ENCODE assay signal across 27 cellular contexts in genomic region chr4:151432654-151433053, GRCh38. TPM values are rescaled to one million over a fixed set of nuclear protein-coding genes. Genes with fewer than 3 reads are reported as not detected.
A peak's percentile ranks its signal among the peaks of the same experiment; 100 is the strongest.
DNase-seq lines count a peak whose midpoint lies in the region; ATAC-seq, FAIRE-seq and TF ChIP-seq lines count a peak whose summit lies in the region.
"Had no signal": no experiment of that assay in that cellular context is flagged by ENCODE, and none has a peak within 500 bp of the region (broad histone marks: within the 10 kb centered on the region; RNA-seq: fewer than 3 reads in every experiment).

No MANE protein-coding gene starts in this region.

- no peak overlapping the region for H2AFZ ChIP-seq in GM12878 (ENCODE audit: control insufficient read depth, low read depth, low read length)
- H2AFZ ChIP-seq in neuronal stem cell (ENCODE audit: low read length) = no peak overlapping the region

- TF ChIP-seq POLR2A in GM12878 (IDR thresholded peaks at IDR 0.05; ENCODE audit: low read depth, low read length) = no peak

- no peak for TF ChIP-seq EP300 in GM12878 (IDR thresholded peaks at IDR 0.05; ENCODE audit: borderline replicate concordance in 1 of 2, control insufficient read depth in 1 of 2, low read depth in 2 of 2, low read length in 2 of 2)

- no peaks in the 10 kb centered on the region for H3K4me1 ChIP-seq in GM12878 (ENCODE audit: control insufficient read depth, insufficient read depth, low read length)
- H3K4me1 ChIP-seq in mucosa of descending colon (ENCODE audit: low read depth) = peaks cover 3% of the 10 kb centered on the region
- no peaks in the 10 kb centered on the region for H3K4me1 ChIP-seq in upper lobe of right lung
- no peaks in the 10 kb centered on the region for H3K4me1 ChIP-seq in neuronal stem cell (ENCODE audit: control insufficient read depth in 2 of 2, insufficient read depth in 1 of 2, low read depth in 1 of 2, low read length in 2 of 2)
- H3K4me1 ChIP-seq: BLaER1 had no signal

- H4K91ac ChIP-seq in neuronal stem cell (ENCODE audit: low read depth, low read length, poor library complexity) = no peak overlapping the region

- H4K20me1 ChIP-seq in GM12878 (ENCODE audit: control insufficient read depth, insufficient read depth) = no peaks in the 10 kb centered on the region
- H4K20me1 ChIP-seq: BLaER1 had no signal

- POLR2A ChIA-PET in GM12878 (lab: Charles Lee) (interaction anchor here (1.2 kb wide), 1 partner anchor 24 kb away, joined by 3 read pairs; no protein-coding TSS in a partner anchor), HEK293T (lab: Yijun Ruan, JAX) (no interaction called here)

- FAIRE-seq in GM12878 (lab: Jason Lieb, UNC) = no peak

- H2AK5ac ChIP-seq in neuronal stem cell (ENCODE audit: low read depth, low read length) = no peak overlapping the region

- ATAC-seq in GM12878 (no peak), mucosa of descending colon (peak; percentile 64), upper lobe of right lung (peak; percentile 23)

- BruUV-seq in GM12878 (replicated peaks; lab: Mats Ljungman, UMichigan) = no TSS peak

- no peak overlapping the region for H3K9ac ChIP-seq in GM12878 (ENCODE audit: control insufficient read depth, insufficient read depth, low read length)
- H3K9ac ChIP-seq in neuronal stem cell (ENCODE audit: low read depth, low read length, poor library complexity) = no peak overlapping the region
- H3K9ac ChIP-seq: BLaER1 had no signal

- H3K14ac ChIP-seq in neuronal stem cell (ENCODE audit: low read length) = no peak overlapping the region

- no peak overlapping the region for H3K4me2 ChIP-seq in GM12878 (ENCODE audit: control insufficient read depth, insufficient read depth)
- no peak overlapping the region for H3K4me2 ChIP-seq in neuronal stem cell (ENCODE audit: insufficient read depth, low read length, poor library complexity, severe bottlenecking)
- H3K4me2 ChIP-seq: BLaER1 had no signal

- H3K36me3 ChIP-seq in GM12878 (ENCODE audit: control insufficient read depth in 2 of 2, insufficient read depth in 2 of 2, low read length in 1 of 2) (no peaks in the 10 kb centered on the region), mucosa of descending colon (ENCODE audit: low read depth) (no peaks in the 10 kb centered on the region), upper lobe of right lung (no peaks in the 10 kb centered on the region), neuronal stem cell (replicated peaks in 1 of 2; ENCODE audit: control insufficient read depth in 2 of 2, insufficient read depth in 2 of 2, low read length in 2 of 2) (no peaks in the 10 kb centered on the region)
- H3K36me3 ChIP-seq: BLaER1, HAP-1 had no signal

- no peak overlapping the region for H3K4ac ChIP-seq in neuronal stem cell (ENCODE audit: low read length)

- no peak overlapping the region for H3K18ac ChIP-seq in neuronal stem cell (ENCODE audit: low read length)

- SMC1A ChIA-PET in GM12878 (lab: Charles Lee; ENCODE audit: uncharacterized antibody, unreplicated experiment) = no interaction called here

- in situ Hi-C loops in GM12878 (cut with MboI) = no loop called here

- H3K23ac ChIP-seq in neuronal stem cell (ENCODE audit: low read depth, low read length, poor library complexity) = no peak overlapping the region

- no peak overlapping the region for H2BK15ac ChIP-seq in neuronal stem cell (ENCODE audit: low read length)

- intact Hi-C loops in GM12878 (cut with micrococcal nuclease; ENCODE audit: unreplicated experiment) (no loop called here), mucosa of descending colon (cut with DNase I, micrococcal nuclease) (no loop called here), upper lobe of right lung (cut with DNase I) (no loop called here)

- no peak overlapping the region for H3K4me3 ChIP-seq in GM12878
- H3K4me3 ChIP-seq in mucosa of descending colon = no peak overlapping the region
- H3K4me3 ChIP-seq in upper lobe of right lung = no peak overlapping the region
- no peak overlapping the region for H3K4me3 ChIP-seq in neuronal stem cell (ENCODE audit: low read length in 2 of 2)
- H3K4me3 ChIP-seq: BLaER1, HAP-1 had no signal

- H3K9me3 ChIP-seq in GM12878 (replicated peaks; ENCODE audit: control insufficient read depth, insufficient read depth, low read length) = no peaks in the 10 kb centered on the region
- no peaks in the 10 kb centered on the region for H3K9me3 ChIP-seq in mucosa of descending colon
- no peaks in the 10 kb centered on the region for H3K9me3 ChIP-seq in upper lobe of right lung
- H3K9me3 ChIP-seq in neuronal stem cell (replicated peaks in 1 of 2; ENCODE audit: control insufficient read depth in 2 of 2, insufficient read depth in 1 of 2, low read depth in 1 of 2, low read length in 2 of 2) = no peaks in the 10 kb centered on the region
- H3K9me3 ChIP-seq: BLaER1, HAP-1 had no signal

- H2BK12ac ChIP-seq in neuronal stem cell (ENCODE audit: low read length) = no peak overlapping the region

- no peak overlapping the region for H2BK5ac ChIP-seq in neuronal stem cell (ENCODE audit: low read length)

- H3K79me2 ChIP-seq in GM12878 (ENCODE audit: control insufficient read depth, insufficient read depth, low read length) = no peaks in the 10 kb centered on the region

- H4K8ac ChIP-seq in neuronal stem cell (ENCODE audit: low read depth, low read length) = no peak overlapping the region

- peak; percentile 5 for DNase-seq in DMS53 (lab: John Stamatoyannopoulos, UW)
- no peak for DNase-seq in DMS53 treated with DMSO at 0.1 percent for 48 hours (lab: John Stamatoyannopoulos, UW; ENCODE audit: unreplicated experiment)
- DNase-seq in GM12878 (ENCODE audit: low read depth, low spot score) = no peak
- DNase-seq in mucosa of descending colon = no peak
- DNase-seq in upper lobe of right lung = no peak
- no peak for DNase-seq in DMS153 (lab: John Stamatoyannopoulos, UW)
- no peak for DNase-seq in neuronal stem cell (ENCODE audit: low spot score)
- no peak for DNase-seq in HEK293T (ENCODE audit: extremely low spot score)
- DNase-seq: ACHN; CD4-positive, alpha-beta T cell; COR-L47; DMS 273 treated with DMSO at 0.1 percent for 48 hours; GDM1; Karpas-422; MV-4-11; NCI-H1105 treated with DMSO at 0.1 percent for 48 hours; NCI-H2081; NCI-H2171; NCI-H345; NCI-H524 treated with DMSO at 0.1 percent for 48 hours; NCI-H82; Right ventricle myocardium superior; SW 1271 had no signal

- RAD21 ChIA-PET in GM12878 (lab: Charles Lee; ENCODE audit: unreplicated experiment) = no interaction called here

- H3K27ac ChIP-seq in GM12878 (ENCODE audit: control insufficient read depth, insufficient read depth) (no peak overlapping the region), upper lobe of right lung (no peak overlapping the region), neuronal stem cell (replicated peaks; ENCODE audit: low read length) (no peak overlapping the region)
- H3K27ac ChIP-seq: 22Rv1, BLaER1 had no signal

- H3K79me1 ChIP-seq in neuronal stem cell (ENCODE audit: low read depth, low read length) = no peaks in the 10 kb centered on the region

- TF ChIP-seq RAD21 in GM12878 (IDR thresholded peaks at IDR 0.05; ENCODE audit: insufficient read depth, low read depth, low read length) = no peak

- no peak overlapping the region for H2BK120ac ChIP-seq in neuronal stem cell (ENCODE audit: low read depth, low read length)

- TF ChIP-seq CTCF in GM12878 (IDR thresholded peaks at IDR 0.05 in 2 of 3, conservative IDR thresholded peaks at IDR 0.05 in 1 of 3; ENCODE audit: control insufficient read depth in 2 of 3, extremely low read depth in 1 of 3, insufficient read depth in 1 of 3, low read depth in 3 of 3, low read length in 3 of 3) (no peak), mucosa of descending colon (IDR thresholded peaks at IDR 0.05) (no peak), upper lobe of right lung (IDR thresholded peaks at IDR 0.05) (no peak)

- H3K27me3 ChIP-seq in GM12878 (replicated peaks in 1 of 2; ENCODE audit: control insufficient read depth in 2 of 2, insufficient read depth in 2 of 2, low read length in 1 of 2) = no peaks in the 10 kb centered on the region
- H3K27me3 ChIP-seq in upper lobe of right lung = no peaks in the 10 kb centered on the region
- peaks cover 0 to 4% (median 0%) of the 10 kb centered on the region in 3 experiments for H3K27me3 ChIP-seq in neuronal stem cell (ENCODE audit: control insufficient read depth in 3 of 3, insufficient read depth in 3 of 3, low read depth in 1 of 3, low read length in 3 of 3)
- H3K27me3 ChIP-seq: BLaER1 had no signal

- CTCF ChIA-PET in GM12878 (lab: Yijun Ruan, JAX) = no interaction called here
- CTCF ChIA-PET in HEK293T (lab: Yijun Ruan, JAX) = no interaction called here

TF ChIP-seq in GM12878, 131 proteins besides CTCF, POLR2A, EP300 and RAD21:
- TF ChIP-seq MYC (IDR thresholded peaks at IDR 0.05; ENCODE audit: insufficient read depth, insufficient read length, insufficient replicate concordance, low read length, severe bottlenecking) (no peak), ZNF207 (IDR thresholded peaks at IDR 0.05; ENCODE audit: borderline replicate concordance) (no peak), NR2C1 (IDR thresholded peaks at IDR 0.05) (peak; percentile 15; the same call in 1 of the 2 replicates)
TF ChIP-seq in GM12878: peak in this region for 1.

TF ChIP-seq in HEK293T, 16 proteins besides CTCF, POLR2A, EP300 and RAD21 (continues in another document):
- TF ChIP-seq ZNF384 (IDR thresholded peaks at IDR 0.05) = no peak
- TF ChIP-seq CTBP1 (IDR thresholded peaks at IDR 0.05; ENCODE audit: borderline replicate concordance) = no peak
- no peak for TF ChIP-seq ELF4 (IDR thresholded peaks at IDR 0.05)
- TF ChIP-seq SP1 (IDR thresholded peaks at IDR 0.05) = no peak

RNA-seq across cellular contexts. Expression of gene FHIP1A, which starts 23.7 kb away (rescaled TPM):
- 28.2 and 28.4 TPM in 2 replicates for total RNA-seq in GM12878 (2013; cell fraction: nucleolus; rRNA removed)
- total RNA-seq in GM12878 (2014; rRNA removed) (0.05 and 0.11 TPM in 2 replicates), GM12878 (2014; rRNA removed; fragmentation: Illumina TruSeq; extraction: Trizol) (0.09 and 0.13 TPM in 2 replicates), GM12878 (2021) (0.28 and 0.40 TPM in 2 replicates), mucosa of descending colon (10 to 100 TPM; 21.6 to 53.1 (median 29.1) TPM), upper lobe of right lung (18.4 TPM)
- polyA plus RNA-seq in GM12878 (2011; ENCODE audit: low read depth) = 0.18 TPM
- polyA plus RNA-seq in GM12878 (2011; rRNA removed) (5.5 and 5.9 TPM in 2 replicates), GM12878 (2014; fragmentation: Illumina TruSeq; extraction: Trizol) (0.09 and 0.29 TPM in 2 replicates), GM12878 (2014; fragmentation: Nextera tagmentation; extraction: Ambion mirVana) (under 1 TPM; 0.02 to 0.06 TPM), GM12878 (2014; rRNA removed) (0.18 and 0.27 TPM in 2 replicates), GM12878 (2016; fragmentation: Nextera tagmentation; extraction: Ambion mirVana) (under 1 TPM in 1 of 2 experiments, not detected in 1; 0.17 TPM)
- 4.0 and 5.1 TPM in 2 replicates for polyA plus RNA-seq in GM12878 (2011; cell fraction: cytosol; rRNA removed)
- 13.4 and 17.3 TPM in 2 replicates for polyA plus RNA-seq in GM12878 (2011; cell fraction: nucleus; rRNA removed)
- polyA plus RNA-seq in GM12878 (2012) = 0.07 and 0.20 TPM in 2 replicates
- polyA minus RNA-seq in GM12878 (2011; rRNA and poly(A)+ RNA removed) = 15.2 and 16.4 TPM in 2 replicates
- 4.1 and 4.4 TPM in 2 replicates for polyA minus RNA-seq in GM12878 (2011; cell fraction: cytosol; rRNA and poly(A)+ RNA removed)
- polyA minus RNA-seq in GM12878 (2011; cell fraction: nucleus; rRNA and poly(A)+ RNA removed) = 25.8 and 31.5 TPM in 2 replicates
- polyA plus RNA-seq in neuronal stem cell (2013, experiment 1 of 2) = 1.2 TPM
- polyA plus RNA-seq in neuronal stem cell (2013, experiment 2 of 2) = 1.3 TPM
- total RNA-seq: OCI-LY7 had no signal
